In genomic region chr1:32742956-32743355, GRCh38 we compare ENCODE assay signal across 9 cellular contexts.
DNase-seq lines count a peak whose midpoint lies in the region; ATAC-seq and TF ChIP-seq lines count a peak whose summit lies in the region.
"Had no signal": no experiment of that assay in that cellular context is flagged by ENCODE, and none has a peak within 500 bp of the region (broad histone marks: within the 10 kb centered on the region; RNA-seq: fewer than 3 reads in every experiment).

No MANE protein-coding gene starts in this region.

- H3K4me3 ChIP-seq in coronary artery (peak overlapping the region; percentile 91), mucosa of stomach (ENCODE audit: low read length) (peak overlapping the region; percentile 17)

- peak overlapping the region; percentile 77 for H3K27ac ChIP-seq in coronary artery

- no peaks in the 10 kb centered on the region for H3K4me1 Mint-ChIP-seq in stimulated activated naive CD8-positive, alpha-beta T cell treated with anti-CD3 and anti-CD28 coated beads, Interleukin-15, Interleukin-2, amounts not matched to agents 100 ng/mL and 50 ng/mL, for 24 hours (ENCODE audit: low read depth)
- no peaks in the 10 kb centered on the region for H3K4me1 Mint-ChIP-seq in stimulated activated naive CD8-positive, alpha-beta T cell treated with anti-CD3 and anti-CD28 coated beads, Interleukin-15, amount 100 ng/mL, for 72 hours

- no peaks in the 10 kb centered on the region for H3K27me3 ChIP-seq in mucosa of stomach (ENCODE audit: control insufficient read depth, insufficient read depth, low read length)

- peak overlapping the region; percentile 5 for H3K4me3 Mint-ChIP-seq in stimulated activated naive CD8-positive, alpha-beta T cell treated with anti-CD3 and anti-CD28 coated beads, Interleukin-15, Interleukin-2, amounts not matched to agents 100 ng/mL and 50 ng/mL, for 24 hours
- no peak overlapping the region for H3K4me3 Mint-ChIP-seq in stimulated activated naive CD8-positive, alpha-beta T cell treated with anti-CD3 and anti-CD28 coated beads, Interleukin-15, amount 100 ng/mL, for 72 hours

- H3K36me3 ChIP-seq in mucosa of stomach (ENCODE audit: control insufficient read depth, insufficient read depth, low read length): no peaks in the 10 kb centered on the region

- no peak for TF ChIP-seq CTCF in coronary artery (IDR thresholded peaks at IDR 0.05)

- H3K9ac ChIP-seq in mucosa of stomach (ENCODE audit: low read length): peak overlapping the region; percentile 93

- no peak for ATAC-seq in stimulated activated naive CD8-positive, alpha-beta T cell treated with anti-CD3 and anti-CD28 coated beads, Interleukin-15, amount 100 ng/mL, for 72 hours

- H3K27me3 Mint-ChIP-seq in stimulated activated naive CD8-positive, alpha-beta T cell treated with anti-CD3 and anti-CD28 coated beads, Interleukin-15, Interleukin-2, amounts not matched to agents 100 ng/mL and 50 ng/mL, for 24 hours: peaks cover 17% of the 10 kb centered on the region
- peaks cover 46% of the 10 kb centered on the region for H3K27me3 Mint-ChIP-seq in stimulated activated naive CD8-positive, alpha-beta T cell treated with anti-CD3 and anti-CD28 coated beads, Interleukin-15, amount 100 ng/mL, for 72 hours

- no peaks in the 10 kb centered on the region for H3K36me3 Mint-ChIP-seq in stimulated activated naive CD8-positive, alpha-beta T cell treated with anti-CD3 and anti-CD28 coated beads, Interleukin-15, Interleukin-2, amounts not matched to agents 100 ng/mL and 50 ng/mL, for 24 hours (ENCODE audit: low read depth)

- H3K4me1 ChIP-seq in mucosa of stomach (ENCODE audit: control insufficient read depth, insufficient read depth, low read length): peaks cover 46% of the 10 kb centered on the region

- no peaks in the 10 kb centered on the region for H3K9me3 ChIP-seq in mucosa of stomach (ENCODE audit: control insufficient read depth, low read length)

- no peaks in the 10 kb centered on the region for H3K9me3 Mint-ChIP-seq in stimulated activated naive CD8-positive, alpha-beta T cell treated with anti-CD3 and anti-CD28 coated beads, Interleukin-15, Interleukin-2, amounts not matched to agents 100 ng/mL and 50 ng/mL, for 24 hours
- no peaks in the 10 kb centered on the region for H3K9me3 Mint-ChIP-seq in stimulated activated naive CD8-positive, alpha-beta T cell treated with anti-CD3 and anti-CD28 coated beads, Interleukin-15, amount 100 ng/mL, for 72 hours

- no peak for DNase-seq in stimulated activated naive CD8-positive, alpha-beta T cell treated with anti-CD3 and anti-CD28 coated beads, Interleukin-15, amount 100 ng/mL, for 72 hours
- DNase-seq in coronary artery (ENCODE audit: low spot score): no peak
- DNase-seq in NCI-H1417 (lab: John Stamatoyannopoulos, UW): no peak
- DNase-seq in HCEC 1CT: no peak
- DNase-seq in central memory CD4-positive, alpha-beta T cell: no peak
- no peak for DNase-seq in putamen (ENCODE audit: low spot score)
- DNase-seq: effector memory CD4-positive, alpha-beta T cell had no signal

- no peak overlapping the region for H3K27ac Mint-ChIP-seq in stimulated activated naive CD8-positive, alpha-beta T cell treated with anti-CD3 and anti-CD28 coated beads, Interleukin-15, Interleukin-2, amounts not matched to agents 100 ng/mL and 50 ng/mL, for 24 hours
- H3K27ac Mint-ChIP-seq in stimulated activated naive CD8-positive, alpha-beta T cell treated with anti-CD3 and anti-CD28 coated beads, Interleukin-15, amount 100 ng/mL, for 72 hours: no peak overlapping the region
